8 cellular contexts compared by ENCODE assay signal in the genomic region with DNA sequence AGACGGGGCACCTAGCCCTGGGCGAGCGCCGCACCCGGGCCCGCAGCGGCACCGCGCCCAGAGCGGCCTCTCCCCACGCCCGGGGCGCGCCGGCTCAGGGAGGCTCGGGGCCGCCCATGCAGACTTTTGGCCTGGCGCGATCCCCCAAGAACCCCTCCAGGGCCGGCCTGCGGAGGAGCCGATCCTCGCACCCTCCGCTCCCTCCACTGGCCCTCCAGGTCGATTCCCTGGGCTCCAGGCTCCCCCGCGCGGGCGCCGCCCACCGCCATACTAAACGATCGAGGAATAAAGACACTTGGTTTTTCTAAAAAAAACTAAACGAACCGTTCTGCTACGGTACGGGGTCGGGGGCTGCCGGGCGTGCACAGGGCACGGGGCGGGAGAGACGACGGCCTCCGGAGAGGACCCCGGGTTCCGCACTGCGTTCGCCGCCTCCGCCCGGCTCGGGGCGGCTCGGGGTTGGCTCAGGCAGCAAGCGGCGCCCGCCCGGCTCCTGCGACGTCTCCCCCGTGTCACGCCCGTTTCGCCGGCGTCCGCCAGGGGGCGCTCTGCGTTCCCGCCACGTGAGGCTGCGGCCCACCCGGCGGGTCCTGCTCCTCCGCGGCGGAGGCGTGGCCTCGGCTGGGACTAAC. TPM values are rescaled to one million over a fixed set of nuclear protein-coding genes. Genes with fewer than 3 reads are reported as not detected.
DNase-seq lines count a peak whose midpoint lies in the region; ATAC-seq and TF ChIP-seq lines count a peak whose summit lies in the region.

No MANE protein-coding gene starts in this region.

- peaks cover 30% of the 10 kb centered on the region for H3K27me3 Mint-ChIP-seq in progenitor cell of endocrine pancreas

- peaks cover 30% of the 10 kb centered on the region for H3K4me1 ChIP-seq in upper lobe of right lung

- intact Hi-C loops in left cardiac atrium (cut with DNase I) (loop anchor here (2.0 to 10.0 kb wide), 3 partner anchors 35 to 121 kb away; a partner anchor contains a TSS), upper lobe of right lung (cut with DNase I) (loop anchor here (10.0 kb wide), 1 partner anchor 121 kb away; no protein-coding TSS in a partner anchor)

- H3K36me3 ChIP-seq in upper lobe of right lung: no peaks in the 10 kb centered on the region

- peak overlapping the region; percentile 74 for H3K4me3 ChIP-seq in upper lobe of right lung

- peak overlapping the region; percentile 62 for H3K27ac Mint-ChIP-seq in progenitor cell of endocrine pancreas

- DNase-seq in GM13976 (ENCODE audit: low spot score) (peak; percentile 99), NCI-H1436 (lab: John Stamatoyannopoulos, UW) (peak; percentile 87), T follicular helper cell (ENCODE audit: low read depth) (peak; percentile 95), amniotic epithelial cell (ENCODE audit: low read depth) (peak; percentile 77), left cardiac atrium (peak; percentile 95), progenitor cell of endocrine pancreas (ENCODE audit: low spot score, unreplicated experiment) (peak; percentile 97), upper lobe of right lung (peak; percentile 99)

- TF ChIP-seq CTCF in GM13976 (IDR thresholded peaks at IDR 0.05; ENCODE audit: borderline replicate concordance, control extremely low read depth, extremely low read depth, insufficient read depth, missing control alignments) (peak; percentile 98), progenitor cell of endocrine pancreas (IDR thresholded peaks at IDR 0.05; ENCODE audit: unreplicated experiment) (peak; percentile 92), upper lobe of right lung (IDR thresholded peaks at IDR 0.05) (peak; percentile 91)

- no peaks in the 10 kb centered on the region for H3K27me3 ChIP-seq in upper lobe of right lung

- H3K9me3 Mint-ChIP-seq in progenitor cell of endocrine pancreas (ENCODE audit: low read depth): no peaks in the 10 kb centered on the region

- H3K4me1 Mint-ChIP-seq in progenitor cell of endocrine pancreas (ENCODE audit: low read depth): peaks cover 12% of the 10 kb centered on the region

- H3K36me3 Mint-ChIP-seq in progenitor cell of endocrine pancreas (ENCODE audit: insufficient read depth): no peaks in the 10 kb centered on the region

- in situ Hi-C loops in GM13976 (cut with MboI; ENCODE audit: low sequenced_read_pairs, unreplicated experiment): no loop called here

- H3K27ac ChIP-seq in upper lobe of right lung: peak overlapping the region; percentile 95

- peak overlapping the region; percentile 76 for H3K4me3 Mint-ChIP-seq in progenitor cell of endocrine pancreas (ENCODE audit: low read depth)

- H3K9me3 ChIP-seq in upper lobe of right lung: no peaks in the 10 kb centered on the region

- ATAC-seq in HG02840 (IDR thresholded peaks at IDR 0.05; ENCODE audit: low FRiP score, unreplicated experiment) (peak; percentile 74), left cardiac atrium (peak; percentile 91 to 93), upper lobe of right lung (peak; percentile 95)

RNA-seq across cellular contexts. Expression of a gene that starts 0.4 kb away (rescaled TPM):
- total RNA-seq in left cardiac atrium: 1 to 10 TPM; 3.0 to 4.3 TPM
- total RNA-seq in progenitor cell of endocrine pancreas: 4.4 and 5.2 TPM in 2 replicates
- 4.9 TPM for total RNA-seq in upper lobe of right lung

RNA-seq across cellular contexts. Expression of a gene that starts 7.8 kb away (rescaled TPM):
- total RNA-seq in left cardiac atrium (10 to 100 TPM; 41.1 to 46.6 TPM), progenitor cell of endocrine pancreas (1.1 and 2.5 TPM in 2 replicates), upper lobe of right lung (84.6 TPM)

RNA-seq across cellular contexts. Expression of a gene that starts 14.8 kb away (rescaled TPM):
- total RNA-seq in left cardiac atrium: 100 to 1,000 TPM; 364 to 404 TPM
- total RNA-seq in progenitor cell of endocrine pancreas: 245 and 254 TPM in 2 replicates
- total RNA-seq in upper lobe of right lung: 248 TPM

RNA-seq across cellular contexts. Expression of a gene that starts 32.7 kb away (rescaled TPM):
- total RNA-seq in left cardiac atrium (1 to 10 TPM; 5.6 to 5.9 TPM), progenitor cell of endocrine pancreas (0.31 and 0.87 TPM in 2 replicates), upper lobe of right lung (0.43 TPM)

RNA-seq across cellular contexts. Expression of a gene that starts 34.7 kb away (rescaled TPM):
- total RNA-seq in left cardiac atrium (10 to 100 TPM in 1 of 2 donors, 1 to 10 TPM in 1; 8.4 to 12.0 TPM), progenitor cell of endocrine pancreas (58.7 and 60.2 TPM in 2 replicates), upper lobe of right lung (14.0 TPM)

Comparison
In these comparisons a context has a peak if more than half of its experiments do, and no peak if none do; other contexts are left out.
1. Peak in every context shown above with its lines: DNase-seq, ATAC-seq, H3K4me3 ChIP-seq and H3K27ac ChIP-seq.
2. RNA of a gene that starts 7.8 kb away (total RNA-seq): 84.6 TPM in upper lobe of right lung (single experiment) and 41.1 to 46.6 TPM in left cardiac atrium; 1.1 to 2.5 TPM in progenitor cell of endocrine pancreas; every median in the first group is over 10 times any median in the second.